ENCODE assay signal across 9 cellular contexts in the genomic region with DNA sequence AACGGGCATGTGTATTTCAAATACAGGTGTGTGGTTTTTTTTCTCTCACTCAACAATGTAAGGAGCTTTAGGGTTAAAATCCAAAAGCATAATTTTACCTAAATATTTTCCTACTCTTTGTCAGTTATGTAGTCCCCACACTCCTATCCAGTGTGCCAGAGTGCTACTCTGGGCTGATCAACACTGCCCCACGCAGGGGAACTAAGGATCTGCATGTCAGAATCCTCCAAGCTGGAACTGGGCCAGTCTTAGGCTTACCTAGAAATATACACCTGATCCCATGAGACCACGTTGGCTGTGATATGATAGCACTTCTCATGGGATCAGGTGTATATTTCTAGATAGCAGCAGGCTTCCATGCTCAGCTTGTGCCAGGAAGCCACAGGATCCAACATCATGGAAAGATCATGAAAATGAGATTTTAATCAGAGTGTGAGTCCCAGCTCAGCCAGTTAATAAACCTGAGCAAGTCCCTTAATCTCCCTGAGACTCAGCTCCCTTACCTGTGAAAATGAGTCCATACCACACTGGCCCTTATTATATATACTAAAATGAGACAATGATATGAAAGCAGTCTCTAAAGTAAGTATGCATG. TPM values are rescaled to one million over a fixed set of nuclear protein-coding genes. Genes with fewer than 3 reads are reported as not detected.
DNase-seq lines count a peak whose midpoint lies in the region; ATAC-seq and TF ChIP-seq lines count a peak whose summit lies in the region.
"Had no signal": no experiment of that assay in that cellular context is flagged by ENCODE, and none has a peak within 500 bp of the region (broad histone marks: within the 10 kb centered on the region; RNA-seq: fewer than 3 reads in every experiment).

No MANE protein-coding gene starts in this region.

- H3K4me3 Mint-ChIP-seq in Caco-2 (ENCODE audit: unreplicated experiment), result no peak overlapping the region
- no peak overlapping the region for H3K4me3 Mint-ChIP-seq in activated T-helper 2 cell treated with anti-CD3 and anti-CD28 coated beads, Interferon-gamma antibody, Interleukin-2, Interleukin-4, amounts not matched to agents 10 μg/mL and 5 μg/mL and 100 μg/mL, durations not matched to agents 14 hours and 24 hours and 36 hours (ENCODE audit: low read depth)
- H3K4me3 Mint-ChIP-seq in effector memory CD8-positive, alpha-beta T cell, result no peak overlapping the region

- ATAC-seq in GM19043 (IDR thresholded peaks at IDR 0.05; ENCODE audit: low read depth, unreplicated experiment) (peak; percentile 57), HG03354 (IDR thresholded peaks at IDR 0.05; ENCODE audit: poor library complexity, severe bottlenecking, unreplicated experiment) (peak; percentile 82)
- no peak for ATAC-seq in effector memory CD8-positive, alpha-beta T cell (replicated peaks)

- no peaks in the 10 kb centered on the region for H3K36me3 ChIP-seq in Caco-2 (ENCODE audit: control insufficient read depth, insufficient read depth, low read length)
- H3K36me3 ChIP-seq: neutrophil had no signal

- no peaks in the 10 kb centered on the region for H3K9me3 ChIP-seq in Caco-2
- H3K9me3 ChIP-seq: neutrophil had no signal

- DNase-seq in Caco-2 (peak; percentile 66 to 67), NCI-H748 treated with DMSO at 0.1 percent for 48 hours (lab: John Stamatoyannopoulos, UW) (peak; percentile 47), kidney tubule cell (ENCODE audit: low spot score) (peak; percentile 47), UCSD-AML1 (lab: John Stamatoyannopoulos, UW; ENCODE audit: unreplicated experiment) (no peak)
- peak; percentile 13 for DNase-seq in activated T-helper 2 cell treated with anti-CD3 and anti-CD28 coated beads, Interferon-gamma antibody, Interleukin-2, Interleukin-4, amounts not matched to agents 10 μg/mL and 5 μg/mL and 100 μg/mL, durations not matched to agents 14 hours and 24 hours and 36 hours (ENCODE audit: low spot score)
- DNase-seq in effector memory CD8-positive, alpha-beta T cell, result no peak

- no peaks in the 10 kb centered on the region for H3K4me1 Mint-ChIP-seq in Caco-2 (ENCODE audit: low read depth, unreplicated experiment)
- peaks cover 14% of the 10 kb centered on the region for H3K4me1 Mint-ChIP-seq in activated T-helper 2 cell treated with anti-CD3 and anti-CD28 coated beads, Interferon-gamma antibody, Interleukin-2, Interleukin-4, amounts not matched to agents 10 μg/mL and 5 μg/mL and 100 μg/mL, durations not matched to agents 14 hours and 24 hours and 36 hours (ENCODE audit: low read depth)
- no peaks in the 10 kb centered on the region for H3K4me1 Mint-ChIP-seq in effector memory CD8-positive, alpha-beta T cell (ENCODE audit: low read depth in 2 of 2)

- no peak overlapping the region for H3K27ac Mint-ChIP-seq in Caco-2 (ENCODE audit: unreplicated experiment)
- H3K27ac Mint-ChIP-seq in activated T-helper 2 cell treated with anti-CD3 and anti-CD28 coated beads, Interferon-gamma antibody, Interleukin-2, Interleukin-4, amounts not matched to agents 10 μg/mL and 5 μg/mL and 100 μg/mL, durations not matched to agents 14 hours and 24 hours and 36 hours, result no peak overlapping the region
- H3K27ac Mint-ChIP-seq in effector memory CD8-positive, alpha-beta T cell, result no peak overlapping the region

- H3K27me3 ChIP-seq in Caco-2 (replicated peaks; ENCODE audit: control insufficient read depth, insufficient read depth, low read length), result no peaks in the 10 kb centered on the region
- H3K27me3 ChIP-seq: neutrophil had no signal

- H3K4me1 ChIP-seq in Caco-2, result no peaks in the 10 kb centered on the region

- no peaks in the 10 kb centered on the region for H3K27me3 Mint-ChIP-seq in Caco-2 (ENCODE audit: insufficient read depth, unreplicated experiment)
- H3K27me3 Mint-ChIP-seq in activated T-helper 2 cell treated with anti-CD3 and anti-CD28 coated beads, Interferon-gamma antibody, Interleukin-2, Interleukin-4, amounts not matched to agents 10 μg/mL and 5 μg/mL and 100 μg/mL, durations not matched to agents 14 hours and 24 hours and 36 hours (ENCODE audit: low read depth), result no peaks in the 10 kb centered on the region
- no peaks in the 10 kb centered on the region for H3K27me3 Mint-ChIP-seq in effector memory CD8-positive, alpha-beta T cell

- BruUV-seq in Caco-2 (replicated peaks; lab: Mats Ljungman, UMichigan), result no TSS peak

- peak; percentile 61 to 71 for TF ChIP-seq CTCF in Caco-2 (IDR thresholded peaks at IDR 0.05; ENCODE audit: insufficient read depth in 1 of 2, low read depth in 1 of 2, low read length in 1 of 2, severe bottlenecking in 1 of 2, unreplicated experiment in 1 of 2)

- CTCF ChIA-PET in Caco-2 (lab: Charles Lee), result interaction anchor here (1.1 kb wide), 1 partner anchor 22 kb away, joined by 3 read pairs; no protein-coding TSS in a partner anchor

- H3K36me3 Mint-ChIP-seq in Caco-2 (ENCODE audit: insufficient read depth, unreplicated experiment), result no peaks in the 10 kb centered on the region
- H3K36me3 Mint-ChIP-seq in activated T-helper 2 cell treated with anti-CD3 and anti-CD28 coated beads, Interferon-gamma antibody, Interleukin-2, Interleukin-4, amounts not matched to agents 10 μg/mL and 5 μg/mL and 100 μg/mL, durations not matched to agents 14 hours and 24 hours and 36 hours (ENCODE audit: low read depth), result peaks cover 5% of the 10 kb centered on the region
- no peaks in the 10 kb centered on the region for H3K36me3 Mint-ChIP-seq in effector memory CD8-positive, alpha-beta T cell (ENCODE audit: insufficient read depth)

- intact Hi-C loops in Caco-2 (cut with micrococcal nuclease; ENCODE audit: unreplicated experiment), result loop anchor here (2.0 kb wide), 2 partner anchors 105 to 129 kb away; no protein-coding TSS in a partner anchor
- intact Hi-C loops in activated T-helper 2 cell treated with anti-CD3 and anti-CD28 coated beads, Interferon-gamma antibody, Interleukin-2, Interleukin-4, amounts not matched to agents 10 μg/mL and 5 μg/mL and 100 μg/mL, durations not matched to agents 14 hours and 24 hours and 36 hours (cut with micrococcal nuclease), result loop anchor here (10.0 kb wide), 1 partner anchor 225 kb away; no protein-coding TSS in a partner anchor

- no peak overlapping the region for H3K4me3 ChIP-seq in Caco-2 (ENCODE audit: low read depth, low read length)

- peaks cover 4% of the 10 kb centered on the region for H3K9me3 Mint-ChIP-seq in Caco-2 (ENCODE audit: unreplicated experiment)
- H3K9me3 Mint-ChIP-seq in activated T-helper 2 cell treated with anti-CD3 and anti-CD28 coated beads, Interferon-gamma antibody, Interleukin-2, Interleukin-4, amounts not matched to agents 10 μg/mL and 5 μg/mL and 100 μg/mL, durations not matched to agents 14 hours and 24 hours and 36 hours, result peaks cover 4% of the 10 kb centered on the region
- no peaks in the 10 kb centered on the region for H3K9me3 Mint-ChIP-seq in effector memory CD8-positive, alpha-beta T cell

- POLR2A ChIA-PET in Caco-2 (lab: Charles Lee), result no interaction called here

RNA-seq across cellular contexts. Expression of a gene that starts 29.7 kb away (rescaled TPM):
- 11.5 and 16.6 TPM in 2 replicates for total RNA-seq in Caco-2 (2022)
- 3.6 and 4.2 TPM in 2 replicates for total RNA-seq in activated T-helper 2 cell treated with anti-CD3 and anti-CD28 coated beads, Interferon-gamma antibody, Interleukin-2, Interleukin-4, amounts not matched to agents 10 μg/mL and 5 μg/mL and 100 μg/mL, durations not matched to agents 14 hours and 24 hours and 36 hours

Comparison
In these comparisons a context has a peak if more than half of its experiments do, and no peak if none do; other contexts are left out.
1. DNase-seq: peak in Caco-2 (2 of 2), NCI-H748 treated with DMSO at 0.1 percent for 48 hours (single experiment), activated T-helper 2 cell treated with anti-CD3 and anti-CD28 coated beads, Interferon-gamma antibody, Interleukin-2, Interleukin-4, amounts not matched to agents 10 μg/mL and 5 μg/mL and 100 μg/mL, durations not matched to agents 14 hours and 24 hours and 36 hours (single experiment) and kidney tubule cell (single experiment); none in UCSD-AML1 (single experiment) and effector memory CD8-positive, alpha-beta T cell (0 of 3).